In the genomic region with DNA sequence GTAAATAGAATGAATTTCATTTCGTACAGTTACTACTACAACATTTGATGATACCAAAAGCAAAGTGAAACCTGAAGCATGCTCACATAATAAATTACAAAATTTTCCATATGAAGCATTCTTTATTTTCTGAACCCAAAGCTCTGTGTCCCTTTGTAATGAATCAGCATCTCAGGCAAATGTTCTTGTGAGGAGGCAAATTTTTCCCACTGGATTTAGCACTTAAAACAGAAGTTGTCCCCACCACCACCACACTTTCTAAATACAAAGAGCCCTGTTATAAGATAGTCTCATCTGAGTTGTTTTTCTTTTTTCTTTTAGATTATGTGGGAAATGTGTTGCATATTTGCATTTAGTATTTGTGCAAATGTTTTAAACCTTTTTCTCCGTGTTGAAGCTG, we compare ENCODE assay signal across 8 cellular contexts.
A peak's percentile ranks its signal among the peaks of the same experiment; 100 is the strongest.
DNase-seq lines count a peak whose midpoint lies in the region; ATAC-seq and TF ChIP-seq lines count a peak whose summit lies in the region.

No MANE protein-coding gene starts in this region.

- H3K9me2 ChIP-seq in SU-DHL-6 (replicated peaks; ENCODE audit: insufficient read depth, low read length): no peaks in the 10 kb centered on the region

- intact Hi-C loops in left ventricle myocardium inferior (cut with micrococcal nuclease) (no loop called here), left cardiac atrium (cut with DNase I) (no loop called here)

- ATAC-seq in left cardiac atrium (no peak), HG02759 (IDR thresholded peaks at IDR 0.05; ENCODE audit: unreplicated experiment) (no peak), GM21528 (IDR thresholded peaks at IDR 0.05; ENCODE audit: low FRiP score, unreplicated experiment) (no peak), left lobe of liver (no peak)

- H3K9me3 ChIP-seq in left ventricle myocardium inferior (replicated peaks) (no peaks in the 10 kb centered on the region), SU-DHL-6 (ENCODE audit: insufficient read depth, low read length) (no peaks in the 10 kb centered on the region)

- no peaks in the 10 kb centered on the region for H3K79me2 ChIP-seq in SU-DHL-6 (ENCODE audit: insufficient read depth, low read length)

- H3K36me3 ChIP-seq in left ventricle myocardium inferior: no peaks in the 10 kb centered on the region
- H3K36me3 ChIP-seq in SU-DHL-6 (ENCODE audit: low read length): no peaks in the 10 kb centered on the region

- H3K9ac ChIP-seq in SU-DHL-6 (ENCODE audit: low read length): peak overlapping the region; percentile 60

- peak overlapping the region; percentile 67 for H2AFZ ChIP-seq in SU-DHL-6 (ENCODE audit: low read depth, low read length, severe bottlenecking)

- DNase-seq in left ventricle myocardium inferior (no peak), left cardiac atrium (no peak), fibroblast of the aortic adventitia (ENCODE audit: low read depth) (peak; percentile 42), renal cortical epithelial cell (ENCODE audit: low read depth) (peak; percentile 33), left lobe of liver (ENCODE audit: low spot score) (no peak)

- H3K27ac ChIP-seq in left ventricle myocardium inferior (replicated peaks) (peak overlapping the region; percentile 59), SU-DHL-6 (ENCODE audit: low read depth, low read length) (no peak overlapping the region)

- H3F3A ChIP-seq in SU-DHL-6 (ENCODE audit: insufficient read depth): no peaks in the 10 kb centered on the region

- H3K4me2 ChIP-seq in SU-DHL-6 (ENCODE audit: low read depth, low read length, poor library complexity, severe bottlenecking): peak overlapping the region; percentile 98

- H3K4me3 ChIP-seq in left ventricle myocardium inferior (peak overlapping the region; percentile 71), SU-DHL-6 (ENCODE audit: insufficient read depth, low read length, poor library complexity, severe bottlenecking) (peak overlapping the region; percentile 68), fibroblast of the aortic adventitia (ENCODE audit: low read depth, low read length) (peak overlapping the region; percentile 67)

- no peaks in the 10 kb centered on the region for H4K20me1 ChIP-seq in SU-DHL-6 (ENCODE audit: low read depth, low read length)

- H3K27me3 ChIP-seq in left ventricle myocardium inferior (ENCODE audit: low read depth) (no peaks in the 10 kb centered on the region), SU-DHL-6 (ENCODE audit: low read length) (no peaks in the 10 kb centered on the region)

- peaks cover 4% of the 10 kb centered on the region for H3K4me1 ChIP-seq in left ventricle myocardium inferior

- TF ChIP-seq CTCF in left ventricle myocardium inferior (IDR thresholded peaks at IDR 0.05; ENCODE audit: borderline replicate concordance): no peak
- no peak for TF ChIP-seq CTCF in SU-DHL-6 (IDR thresholded peaks at IDR 0.05; ENCODE audit: insufficient read depth, low read length, poor library complexity, severe bottlenecking)
- no peak for TF ChIP-seq CTCF in fibroblast of the aortic adventitia (IDR thresholded peaks at IDR 0.05; ENCODE audit: insufficient read depth, low read length)

Comparison
In these comparisons a context has a peak if more than half of its experiments do, and no peak if none do; other contexts are left out.
1. DNase-seq: peak in fibroblast of the aortic adventitia (single experiment) and renal cortical epithelial cell (single experiment); none in left ventricle myocardium inferior (single experiment), left cardiac atrium (single experiment) and left lobe of liver (single experiment).
2. Peak in every context shown above with its lines, with median percentiles within 50 percentile points of each other: H3K4me3 ChIP-seq.